ENCODE assay signal across 10 cellular contexts in the genomic region with DNA sequence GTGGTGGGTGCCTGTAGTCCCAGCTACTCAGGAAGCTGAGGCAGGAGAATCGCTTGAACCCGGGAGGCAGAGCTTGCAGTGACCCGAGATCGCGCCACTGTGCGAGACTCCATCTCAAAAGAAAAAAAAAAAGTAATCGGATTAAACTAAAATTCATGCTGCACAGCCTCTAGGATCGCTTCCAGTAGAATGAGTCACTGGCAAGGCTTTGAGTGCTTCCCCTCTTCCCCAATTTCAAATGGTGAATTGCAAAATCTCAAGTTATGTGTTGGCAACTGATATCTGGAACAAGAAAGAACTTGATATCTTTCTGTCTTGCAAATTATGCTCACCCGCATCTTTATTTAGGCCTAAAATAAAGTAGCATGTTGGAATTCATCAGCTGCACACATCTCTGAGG. TPM values are rescaled to one million over a fixed set of nuclear protein-coding genes. Genes with fewer than 3 reads are reported as not detected.
A peak's percentile ranks its signal among the peaks of the same experiment; 100 is the strongest.
DNase-seq lines count a peak whose midpoint lies in the region; ATAC-seq and TF ChIP-seq lines count a peak whose summit lies in the region.
"Had no signal": no experiment of that assay in that cellular context is flagged by ENCODE, and none has a peak within 500 bp of the region (broad histone marks: within the 10 kb centered on the region; RNA-seq: fewer than 3 reads in every experiment).

No MANE protein-coding gene starts in this region.

- no peak overlapping the region for H2AFZ ChIP-seq in ACC112 (ENCODE audit: low read length, unreplicated experiment)

- H3K4me3 ChIP-seq in ACC112 (ENCODE audit: low read depth, low read length): peak overlapping the region; percentile 54
- no peak overlapping the region for H3K4me3 ChIP-seq in astrocyte of the cerebellum (ENCODE audit: low read depth, low read length)
- no peak overlapping the region for H3K4me3 ChIP-seq in lower leg skin (ENCODE audit: low read depth, poor library complexity, severe bottlenecking)
- no peak overlapping the region for H3K4me3 ChIP-seq in BE2C (ENCODE audit: low read depth, low read length)
- H3K4me3 ChIP-seq: colonic mucosa had no signal

- H3K4me1 ChIP-seq in ACC112 (ENCODE audit: control insufficient read depth, insufficient read depth, low read length, unreplicated experiment) (peaks cover 27% of the 10 kb centered on the region), BE2C (no peaks in the 10 kb centered on the region)
- H3K4me1 ChIP-seq: colonic mucosa had no signal

- intact Hi-C loops in lower leg skin (cut with DNase I; ENCODE audit: low total_unique reads): no loop called here

- H3K79me2 ChIP-seq in ACC112 (ENCODE audit: control insufficient read depth, insufficient read depth, low read length, unreplicated experiment): peaks cover 22% of the 10 kb centered on the region

- peak; percentile 53 for DNase-seq in HS-27A (ENCODE audit: low read depth)
- DNase-seq in astrocyte of the cerebellum (ENCODE audit: low read depth): peak; percentile 86
- peak; percentile 78 to 92 for DNase-seq in lower leg skin (ENCODE audit: low spot score in 2 of 2)
- no peak for DNase-seq in UCSD-AML1 (lab: John Stamatoyannopoulos, UW; ENCODE audit: unreplicated experiment)
- no peak for DNase-seq in BE2C
- DNase-seq: activated CD4-positive, alpha-beta memory T cell treated with anti-CD3 and anti-CD28 coated beads, Interleukin-2, amount 10 ng/mL, durations not matched to agents 7 days and 5 days had no signal

- 13 to 14% methylated on average over 9 of the region's 9 CpGs for WGBS in lower leg skin, 2 donors

- H3K36me3 ChIP-seq in ACC112 (ENCODE audit: insufficient read depth, low read length) (no peaks in the 10 kb centered on the region), BE2C (no peaks in the 10 kb centered on the region)
- H3K36me3 ChIP-seq: colonic mucosa had no signal

- no peak for TF ChIP-seq POLR2A in lower leg skin (IDR thresholded peaks at IDR 0.05)

- no peaks in the 10 kb centered on the region for H3K27me3 ChIP-seq in ACC112 (ENCODE audit: insufficient read depth, low read length)
- H3K27me3 ChIP-seq in BE2C: no peaks in the 10 kb centered on the region
- H3K27me3 ChIP-seq: colonic mucosa had no signal

- H3K9me3 ChIP-seq in BE2C: no peaks in the 10 kb centered on the region
- H3K9me3 ChIP-seq: colonic mucosa had no signal

- TF ChIP-seq CTCF in astrocyte of the cerebellum (IDR thresholded peaks at IDR 0.05; ENCODE audit: low read depth, low read length, missing control alignments): no peak
- no peak for TF ChIP-seq CTCF in lower leg skin (IDR thresholded peaks at IDR 0.05)
- TF ChIP-seq CTCF in BE2C (IDR thresholded peaks at IDR 0.05; ENCODE audit: low read depth, low read length): no peak

- in situ Hi-C loops in astrocyte of the cerebellum (cut with HindIII; ENCODE audit: low sequenced_read_pairs): no loop called here

- ATAC-seq in GM19452 (IDR thresholded peaks at IDR 0.05; ENCODE audit: unreplicated experiment) (no peak), GM19467 (IDR thresholded peaks at IDR 0.05; ENCODE audit: unreplicated experiment) (no peak)

- peak overlapping the region; percentile 63 for H3K27ac ChIP-seq in ACC112 (ENCODE audit: low read depth, low read length)
- H3K27ac ChIP-seq: colonic mucosa had no signal

RNA-seq across cellular contexts. Expression of a gene that starts 12.6 kb away (rescaled TPM):
- total RNA-seq in lower leg skin: 10 to 100 TPM; 66.6 to 96.7 (median 82.1) TPM
- polyA plus RNA-seq in BE2C (2012; ENCODE audit: insufficient read depth, insufficient read length, low read depth): 5.4 TPM

Comparison
In these comparisons a context has a peak if more than half of its experiments do, and no peak if none do; other contexts are left out.
1. DNase-seq: peak in HS-27A (single experiment), astrocyte of the cerebellum (single experiment) and lower leg skin (2 of 2); none in UCSD-AML1 (single experiment) and BE2C (single experiment).